1 cellular context compared by ENCODE assay signal in the genomic region with DNA sequence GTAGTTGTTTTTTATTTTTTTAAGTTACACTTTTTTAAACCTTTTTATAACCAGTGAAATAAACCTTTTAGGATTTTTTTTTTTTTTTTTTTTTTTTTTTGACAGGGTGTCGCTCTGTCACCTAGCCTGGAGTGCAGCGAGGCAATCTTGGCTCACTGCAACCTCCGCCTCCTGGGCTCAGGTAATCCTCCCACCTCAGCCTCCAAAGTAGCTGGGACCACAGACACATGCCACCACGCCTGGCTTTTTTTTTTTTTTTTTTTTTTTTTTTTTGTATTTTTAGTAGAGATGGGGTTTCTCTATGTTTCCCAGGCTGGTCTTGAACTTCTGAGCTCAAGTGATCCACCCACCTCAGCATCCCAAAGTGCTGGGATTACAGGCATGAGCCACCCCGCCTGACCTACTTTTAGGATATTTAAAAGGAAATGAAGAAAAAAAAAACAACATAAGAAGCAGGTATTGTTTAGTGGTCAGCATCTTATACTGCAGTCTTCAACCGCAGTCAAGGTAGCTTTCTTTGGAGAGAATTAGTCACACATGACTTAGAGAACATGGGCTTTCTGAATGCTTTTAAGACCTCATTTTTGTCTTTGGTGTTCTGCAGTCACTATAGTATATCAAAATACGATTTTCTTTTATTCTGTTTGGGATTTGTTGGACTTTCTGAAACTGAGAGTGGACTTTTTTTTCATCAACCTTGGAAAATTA.
TF ChIP-seq lines count a peak whose summit lies in the region.

No MANE protein-coding gene starts in this region.

TF ChIP-seq in H1, 55 proteins besides CTCF, POLR2A, EP300 and RAD21:
- TF ChIP-seq GABPA (IDR thresholded peaks at IDR 0.05; ENCODE audit: borderline replicate concordance, insufficient read depth, low read length) (no peak), KDM1A (IDR thresholded peaks at IDR 0.05; ENCODE audit: borderline replicate concordance, low read length) (no peak), CBX5 (IDR thresholded peaks at IDR 0.05; ENCODE audit: low read depth, low read length) (no peak), MAFK (IDR thresholded peaks at IDR 0.05; ENCODE audit: low read depth, low read length) (no peak), TAF1 (IDR thresholded peaks at IDR 0.05; ENCODE audit: low read depth, low read length) (no peak), EZH2 (IDR thresholded peaks at IDR 0.05; ENCODE audit: low read depth, low read length, severe bottlenecking) (no peak), NRF1 (IDR thresholded peaks at IDR 0.05; ENCODE audit: low read depth, low read length) (no peak), JUND (IDR thresholded peaks at IDR 0.05; ENCODE audit: low read length) (no peak)
